In the genomic region with DNA sequence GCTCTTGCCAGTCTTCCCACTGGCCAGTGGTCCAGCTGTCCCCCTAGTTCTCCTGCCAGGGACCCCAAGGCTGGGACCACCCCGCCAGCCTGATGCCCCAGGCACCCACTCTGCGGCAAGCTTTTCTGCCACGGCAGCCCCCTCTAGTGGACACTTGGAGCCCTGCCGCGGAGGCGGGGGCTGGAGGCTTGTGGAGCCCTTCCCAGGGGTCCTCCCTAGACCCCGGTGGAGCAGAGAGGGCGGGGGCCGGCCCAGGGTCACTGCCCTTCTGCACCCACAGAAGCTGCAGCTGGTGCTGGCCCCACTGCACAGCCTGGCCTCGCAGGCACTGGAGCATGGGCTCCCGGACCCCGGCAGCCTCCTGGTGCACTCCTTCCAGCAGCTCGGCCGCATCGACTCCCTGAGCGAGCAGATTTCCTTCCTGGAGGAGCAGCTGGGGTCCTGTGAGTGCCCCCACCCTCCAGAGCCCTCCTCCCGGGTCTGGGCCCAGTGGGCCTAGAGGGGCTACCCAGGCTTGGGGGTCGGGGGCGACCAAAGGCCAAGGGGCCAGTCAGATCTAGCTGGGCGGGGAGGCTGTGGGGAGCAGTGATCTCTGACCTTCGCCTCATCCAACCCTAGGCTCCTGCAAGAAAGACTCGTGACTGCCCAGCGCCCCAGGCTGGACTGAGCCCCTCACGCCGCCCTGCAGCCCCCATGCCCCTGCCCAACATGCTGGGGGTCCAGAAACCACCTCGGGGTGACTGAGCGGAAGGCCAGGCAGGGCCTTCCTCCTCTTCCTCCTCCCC, we compare ENCODE assay signal across 1 cellular context.
TF ChIP-seq lines count a peak whose summit lies in the region.

No MANE protein-coding gene starts in this region.

TF ChIP-seq in GM23338, 12 proteins besides CTCF, POLR2A, EP300 and RAD21:
- no peak for TF ChIP-seq CREB1 (CRISPR knock-in tag; IDR thresholded peaks at IDR 0.05; ENCODE audit: low read depth)
- TF ChIP-seq, protein P1, sequence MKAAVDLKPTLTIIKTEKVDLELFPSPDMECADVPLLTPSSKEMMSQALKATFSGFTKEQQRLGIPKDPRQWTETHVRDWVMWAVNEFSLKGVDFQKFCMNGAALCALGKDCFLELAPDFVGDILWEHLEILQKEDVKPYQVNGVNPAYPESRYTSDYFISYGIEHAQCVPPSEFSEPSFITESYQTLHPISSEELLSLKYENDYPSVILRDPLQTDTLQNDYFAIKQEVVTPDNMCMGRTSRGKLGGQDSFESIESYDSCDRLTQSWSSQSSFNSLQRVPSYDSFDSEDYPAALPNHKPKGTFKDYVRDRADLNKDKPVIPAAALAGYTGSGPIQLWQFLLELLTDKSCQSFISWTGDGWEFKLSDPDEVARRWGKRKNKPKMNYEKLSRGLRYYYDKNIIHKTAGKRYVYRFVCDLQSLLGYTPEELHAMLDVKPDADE (IDR thresholded peaks at IDR 0.05) = no peak
- TF ChIP-seq, protein P2, sequence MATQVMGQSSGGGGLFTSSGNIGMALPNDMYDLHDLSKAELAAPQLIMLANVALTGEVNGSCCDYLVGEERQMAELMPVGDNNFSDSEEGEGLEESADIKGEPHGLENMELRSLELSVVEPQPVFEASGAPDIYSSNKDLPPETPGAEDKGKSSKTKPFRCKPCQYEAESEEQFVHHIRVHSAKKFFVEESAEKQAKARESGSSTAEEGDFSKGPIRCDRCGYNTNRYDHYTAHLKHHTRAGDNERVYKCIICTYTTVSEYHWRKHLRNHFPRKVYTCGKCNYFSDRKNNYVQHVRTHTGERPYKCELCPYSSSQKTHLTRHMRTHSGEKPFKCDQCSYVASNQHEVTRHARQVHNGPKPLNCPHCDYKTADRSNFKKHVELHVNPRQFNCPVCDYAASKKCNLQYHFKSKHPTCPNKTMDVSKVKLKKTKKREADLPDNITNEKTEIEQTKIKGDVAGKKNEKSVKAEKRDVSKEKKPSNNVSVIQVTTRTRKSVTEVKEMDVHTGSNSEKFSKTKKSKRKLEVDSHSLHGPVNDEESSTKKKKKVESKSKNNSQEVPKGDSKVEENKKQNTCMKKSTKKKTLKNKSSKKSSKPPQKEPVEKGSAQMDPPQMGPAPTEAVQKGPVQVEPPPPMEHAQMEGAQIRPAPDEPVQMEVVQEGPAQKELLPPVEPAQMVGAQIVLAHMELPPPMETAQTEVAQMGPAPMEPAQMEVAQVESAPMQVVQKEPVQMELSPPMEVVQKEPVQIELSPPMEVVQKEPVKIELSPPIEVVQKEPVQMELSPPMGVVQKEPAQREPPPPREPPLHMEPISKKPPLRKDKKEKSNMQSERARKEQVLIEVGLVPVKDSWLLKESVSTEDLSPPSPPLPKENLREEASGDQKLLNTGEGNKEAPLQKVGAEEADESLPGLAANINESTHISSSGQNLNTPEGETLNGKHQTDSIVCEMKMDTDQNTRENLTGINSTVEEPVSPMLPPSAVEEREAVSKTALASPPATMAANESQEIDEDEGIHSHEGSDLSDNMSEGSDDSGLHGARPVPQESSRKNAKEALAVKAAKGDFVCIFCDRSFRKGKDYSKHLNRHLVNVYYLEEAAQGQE (IDR thresholded peaks at IDR 0.05; ENCODE audit: unreplicated experiment) = no peak
- no peak for TF ChIP-seq POLR2AphosphoS5 (IDR thresholded peaks at IDR 0.05; ENCODE audit: low read depth)
